Comparison of ENCODE assay signal across 1 cellular context in the genomic region with DNA sequence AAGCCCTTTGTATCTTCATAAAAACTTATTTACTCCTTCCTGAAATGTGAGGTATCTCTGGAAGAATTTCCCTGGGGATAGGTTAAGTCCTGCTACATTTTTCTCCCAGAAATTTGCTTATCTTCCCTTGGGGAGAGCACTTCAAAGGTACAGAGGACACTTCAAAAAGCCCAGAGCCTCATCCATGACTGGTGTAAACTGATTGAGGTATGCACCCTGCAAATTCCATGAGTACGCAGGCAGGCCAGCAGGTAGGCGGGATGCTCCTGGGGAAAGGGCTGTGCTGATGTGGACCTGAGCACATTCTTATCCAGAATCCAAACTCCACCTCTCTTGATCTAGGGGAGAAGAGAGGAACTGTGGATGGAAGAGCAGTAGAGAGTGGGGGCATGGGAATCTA.
TF ChIP-seq lines count a peak whose summit lies in the region.

No MANE protein-coding gene starts in this region.

TF ChIP-seq in WTC11, 78 proteins besides CTCF, POLR2A, EP300 and RAD21 (continued from another document):
- TF ChIP-seq, protein P1, sequence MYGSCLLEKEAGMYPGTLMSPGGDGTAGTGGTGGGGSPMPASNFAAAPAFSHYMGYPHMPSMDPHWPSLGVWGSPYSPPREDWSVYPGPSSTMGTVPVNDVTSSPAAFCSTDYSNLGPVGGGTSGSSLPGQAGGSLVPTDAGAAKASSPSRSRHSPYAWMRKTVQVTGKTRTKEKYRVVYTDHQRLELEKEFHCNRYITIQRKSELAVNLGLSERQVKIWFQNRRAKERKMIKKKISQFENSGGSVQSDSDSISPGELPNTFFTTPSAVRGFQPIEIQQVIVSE (CRISPR knock-in tag; IDR thresholded peaks at IDR 0.05; ENCODE audit: borderline replicate concordance) = no peak
- TF ChIP-seq SMAD4 (CRISPR knock-in tag; IDR thresholded peaks at IDR 0.05) (no peak), SOX15 (CRISPR knock-in tag; IDR thresholded peaks at IDR 0.05) (no peak), IRF2 (CRISPR knock-in tag; IDR thresholded peaks at IDR 0.05; ENCODE audit: borderline replicate concordance, low read depth) (no peak), ELF4 (CRISPR knock-in tag; IDR thresholded peaks at IDR 0.05; ENCODE audit: low read depth) (no peak), TP53 (CRISPR knock-in tag; IDR thresholded peaks at IDR 0.05) (no peak), ZNF263 (CRISPR knock-in tag; IDR thresholded peaks at IDR 0.05; ENCODE audit: low read depth) (no peak), ZNF423 (CRISPR knock-in tag; IDR thresholded peaks at IDR 0.05) (no peak), SP1 (CRISPR knock-in tag; conservative IDR thresholded peaks at IDR 0.05) (no peak)
- TF ChIP-seq, protein P2, sequence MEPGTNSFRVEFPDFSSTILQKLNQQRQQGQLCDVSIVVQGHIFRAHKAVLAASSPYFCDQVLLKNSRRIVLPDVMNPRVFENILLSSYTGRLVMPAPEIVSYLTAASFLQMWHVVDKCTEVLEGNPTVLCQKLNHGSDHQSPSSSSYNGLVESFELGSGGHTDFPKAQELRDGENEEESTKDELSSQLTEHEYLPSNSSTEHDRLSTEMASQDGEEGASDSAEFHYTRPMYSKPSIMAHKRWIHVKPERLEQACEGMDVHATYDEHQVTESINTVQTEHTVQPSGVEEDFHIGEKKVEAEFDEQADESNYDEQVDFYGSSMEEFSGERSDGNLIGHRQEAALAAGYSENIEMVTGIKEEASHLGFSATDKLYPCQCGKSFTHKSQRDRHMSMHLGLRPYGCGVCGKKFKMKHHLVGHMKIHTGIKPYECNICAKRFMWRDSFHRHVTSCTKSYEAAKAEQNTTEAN (CRISPR knock-in tag; IDR thresholded peaks at IDR 0.05) = no peak
- TF ChIP-seq, protein P3, sequence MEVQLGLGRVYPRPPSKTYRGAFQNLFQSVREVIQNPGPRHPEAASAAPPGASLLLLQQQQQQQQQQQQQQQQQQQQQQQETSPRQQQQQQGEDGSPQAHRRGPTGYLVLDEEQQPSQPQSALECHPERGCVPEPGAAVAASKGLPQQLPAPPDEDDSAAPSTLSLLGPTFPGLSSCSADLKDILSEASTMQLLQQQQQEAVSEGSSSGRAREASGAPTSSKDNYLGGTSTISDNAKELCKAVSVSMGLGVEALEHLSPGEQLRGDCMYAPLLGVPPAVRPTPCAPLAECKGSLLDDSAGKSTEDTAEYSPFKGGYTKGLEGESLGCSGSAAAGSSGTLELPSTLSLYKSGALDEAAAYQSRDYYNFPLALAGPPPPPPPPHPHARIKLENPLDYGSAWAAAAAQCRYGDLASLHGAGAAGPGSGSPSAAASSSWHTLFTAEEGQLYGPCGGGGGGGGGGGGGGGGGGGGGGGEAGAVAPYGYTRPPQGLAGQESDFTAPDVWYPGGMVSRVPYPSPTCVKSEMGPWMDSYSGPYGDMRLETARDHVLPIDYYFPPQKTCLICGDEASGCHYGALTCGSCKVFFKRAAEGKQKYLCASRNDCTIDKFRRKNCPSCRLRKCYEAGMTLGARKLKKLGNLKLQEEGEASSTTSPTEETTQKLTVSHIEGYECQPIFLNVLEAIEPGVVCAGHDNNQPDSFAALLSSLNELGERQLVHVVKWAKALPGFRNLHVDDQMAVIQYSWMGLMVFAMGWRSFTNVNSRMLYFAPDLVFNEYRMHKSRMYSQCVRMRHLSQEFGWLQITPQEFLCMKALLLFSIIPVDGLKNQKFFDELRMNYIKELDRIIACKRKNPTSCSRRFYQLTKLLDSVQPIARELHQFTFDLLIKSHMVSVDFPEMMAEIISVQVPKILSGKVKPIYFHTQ (CRISPR knock-in tag; IDR thresholded peaks at IDR 0.05) = no peak
TF ChIP-seq in WTC11: peak in this region for 0.
